ENCODE assay signal across 18 cellular contexts in the genomic region with DNA sequence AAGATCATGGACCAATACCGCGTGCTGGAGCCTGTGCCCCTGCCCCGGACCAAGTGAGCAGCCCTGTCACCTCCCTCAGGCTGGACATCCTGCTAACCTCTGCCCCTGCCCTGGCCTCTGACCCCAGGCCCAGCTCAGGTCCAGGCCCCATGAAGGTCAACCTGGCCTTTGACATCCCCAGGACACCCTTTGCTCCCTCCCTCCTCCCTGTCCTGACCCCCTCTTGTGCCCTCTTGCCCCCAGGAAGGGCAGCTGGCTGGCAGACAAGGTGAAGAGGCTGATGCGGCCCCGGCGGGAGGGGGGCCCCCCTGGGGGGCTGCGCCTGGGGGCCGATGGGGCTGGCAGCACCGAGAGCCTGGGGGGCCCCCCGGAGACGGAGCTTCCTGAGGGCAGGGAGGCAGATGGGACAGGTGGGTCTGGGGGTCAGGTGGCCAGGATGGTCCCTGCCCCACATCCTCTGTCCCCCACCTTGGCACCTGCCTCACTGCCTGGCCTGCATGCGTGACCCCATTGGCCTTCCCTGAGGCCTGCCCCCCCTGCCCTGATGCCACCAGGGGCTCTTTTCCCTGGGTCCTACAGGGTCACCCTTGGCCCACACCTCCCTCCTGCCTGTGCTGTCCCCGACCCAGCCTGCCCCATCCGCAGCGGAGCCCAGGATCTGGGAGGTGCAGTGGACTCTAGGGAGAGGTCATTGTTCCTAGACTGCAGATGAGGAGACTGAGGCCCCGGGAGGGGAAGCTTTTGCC.
"Had no signal": no experiment of that assay in that cellular context is flagged by ENCODE, and none has a peak within 500 bp of the region (broad histone marks: within the 10 kb centered on the region; RNA-seq: fewer than 3 reads in every experiment).

No MANE protein-coding gene starts in this region.

- H3K27me3 ChIP-seq: cardiac muscle cell, esophagus squamous epithelium, heart right ventricle, neutrophil, pancreas had no signal

- H3K36me3 ChIP-seq: cardiac muscle cell, esophagus squamous epithelium, pancreas had no signal

- ATAC-seq: activated CD4-positive, alpha-beta T cell treated with anti-CD3 and anti-CD28 coated beads for 36 hours; activated CD8-positive, alpha-beta memory T cell treated with anti-CD3 and anti-CD28 coated beads, Interleukin-2, amount 10 ng/mL, durations not matched to agents 7 days and 5 days; activated T-helper 17 cell treated with anti-CD3 and anti-CD28 coated beads, Interleukin-2, amount 50 U/mL, for 72 hours; lower lobe of right lung; natural killer cell had no signal

- FAIRE-seq: pancreas had no signal

- H3K4me3 ChIP-seq: cardiac muscle cell, lower lobe of right lung had no signal

- DNase-seq: activated CD4-positive, alpha-beta memory T cell treated with anti-CD3 and anti-CD28 coated beads, Interleukin-2, amount 10 ng/mL, durations not matched to agents 7 days and 5 days; activated CD4-positive, alpha-beta T cell treated with anti-CD3 and anti-CD28 coated beads for 36 hours; activated CD8-positive, alpha-beta memory T cell treated with anti-CD3 and anti-CD28 coated beads, Interleukin-2, amount 10 ng/mL, durations not matched to agents 7 days and 5 days; activated naive CD4-positive, alpha-beta T cell; activated naive CD8-positive, alpha-beta T cell treated with anti-CD3 and anti-CD28 coated beads for 36 hours; amygdala; dermis blood vessel endothelial cell; effector memory CD4-positive, alpha-beta T cell; esophagus squamous epithelium; heart right ventricle; immature natural killer cell; natural killer cell; stimulated activated naive CD4-positive, alpha-beta T cell had no signal

- H3K9me3 ChIP-seq: esophagus squamous epithelium, heart right ventricle, lower lobe of right lung, neutrophil, pancreas had no signal

- H3K27ac ChIP-seq: cardiac muscle cell, esophagus squamous epithelium, lower lobe of right lung, neutrophil, pancreas had no signal
